In the genomic region with DNA sequence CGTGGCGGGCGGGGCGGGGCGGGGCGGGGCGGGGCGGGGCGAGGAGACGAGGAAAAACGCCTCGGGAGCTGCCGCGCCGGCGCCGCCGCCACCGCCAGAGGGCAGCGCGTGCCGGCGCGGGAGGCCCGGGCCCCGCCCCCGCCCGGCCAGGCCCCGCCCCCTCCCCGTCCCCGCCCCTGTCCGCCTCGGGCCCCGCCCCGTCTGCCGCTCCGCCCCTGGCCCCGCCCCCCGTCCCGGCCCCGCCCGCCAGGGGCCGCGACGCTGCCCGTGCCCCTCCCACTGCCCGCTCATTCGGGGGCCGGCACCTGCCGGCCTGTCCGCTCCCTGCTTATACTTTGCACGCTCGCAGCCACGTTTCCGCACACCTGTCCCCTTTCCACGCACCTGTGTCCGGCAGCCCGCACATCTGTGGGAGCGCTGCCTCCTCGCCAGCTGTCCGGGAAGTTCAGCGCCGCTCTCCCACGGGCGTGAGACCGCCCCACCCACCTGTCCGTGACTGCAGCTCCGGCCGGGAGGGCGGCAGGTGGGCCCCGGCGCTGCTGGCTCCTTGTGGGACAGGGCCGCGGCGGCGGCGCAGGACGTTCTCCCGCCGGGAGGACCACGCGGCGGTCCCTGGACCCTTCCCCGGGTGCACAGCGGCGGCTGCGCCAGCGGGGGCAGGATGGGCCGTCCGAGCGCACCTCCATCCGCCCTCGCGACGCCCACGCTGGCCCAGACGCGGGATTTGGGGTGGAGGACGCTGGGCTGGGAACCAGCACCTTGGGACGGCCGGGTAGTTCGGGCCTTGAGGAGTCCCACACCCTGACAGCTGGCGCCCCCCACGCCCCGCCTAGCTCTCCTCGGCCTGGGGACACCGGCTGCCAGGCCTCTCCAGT, we compare ENCODE assay signal across 1 cellular context.
TF ChIP-seq lines count a peak whose summit lies in the region.

No MANE protein-coding gene starts in this region.

TF ChIP-seq in HepG2, 621 proteins besides CTCF, POLR2A, EP300 and RAD21 (continued from another document and continues in another):
- TF ChIP-seq SRSF9 (IDR thresholded peaks at IDR 0.05; ENCODE audit: borderline replicate concordance, insufficient read depth, low read depth, low read length, poor library complexity, severe bottlenecking) (no peak), SIX4 (CRISPR knock-in tag; IDR thresholded peaks at IDR 0.05) (no peak), ZNF138 (CRISPR knock-in tag; IDR thresholded peaks at IDR 0.05; ENCODE audit: low read depth) (0 out of 2 replicates have a peak, but pooled peaks have one; percentile 12), SAP130 (CRISPR knock-in tag; IDR thresholded peaks at IDR 0.05; ENCODE audit: low read depth) (peak; percentile 45), NRL (CRISPR knock-in tag; IDR thresholded peaks at IDR 0.05; ENCODE audit: borderline replicate concordance) (no peak), TOPORS (CRISPR knock-in tag; IDR thresholded peaks at IDR 0.05) (0 out of 2 replicates have a peak, but pooled peaks have one; percentile 48), ZNF282 (IDR thresholded peaks at IDR 0.05; ENCODE audit: partially characterized antibody) (no peak), ZFX (CRISPR knock-in tag; IDR thresholded peaks at IDR 0.05; ENCODE audit: low read depth) (peak; percentile 67; the same call in 1 of the 2 replicates), ZNF382 (CRISPR knock-in tag; IDR thresholded peaks at IDR 0.05; ENCODE audit: borderline replicate concordance) (no peak), RARG (CRISPR knock-in tag; IDR thresholded peaks at IDR 0.05; ENCODE audit: low read depth) (no peak), RAD51 (IDR thresholded peaks at IDR 0.05; ENCODE audit: borderline replicate concordance) (no peak), DMAP1 (CRISPR knock-in tag; IDR thresholded peaks at IDR 0.05) (no peak), ZNF781 (CRISPR knock-in tag; IDR thresholded peaks at IDR 0.05; ENCODE audit: borderline replicate concordance, not compliant biosample characterization) (no peak), AGO1 (IDR thresholded peaks at IDR 0.05; ENCODE audit: low read depth, low read length, poor library complexity, severe bottlenecking) (no peak), ZNF234 (CRISPR knock-in tag; conservative IDR thresholded peaks at IDR 0.05) (no peak), ZNF747 (CRISPR knock-in tag; IDR thresholded peaks at IDR 0.05; ENCODE audit: borderline replicate concordance) (no peak), CENPT (CRISPR knock-in tag; IDR thresholded peaks at IDR 0.05; ENCODE audit: low read depth) (no peak), SALL1 (CRISPR knock-in tag; IDR thresholded peaks at IDR 0.05) (peak; percentile 51), AHR (CRISPR knock-in tag; IDR thresholded peaks at IDR 0.05) (no peak), ZNF598 (CRISPR knock-in tag; IDR thresholded peaks at IDR 0.05; ENCODE audit: borderline replicate concordance) (no peak), NFIC (IDR thresholded peaks at IDR 0.05; ENCODE audit: low read length) (no peak), BCL6 (CRISPR knock-in tag; IDR thresholded peaks at IDR 0.05) (no peak), STAT5B (CRISPR knock-in tag; IDR thresholded peaks at IDR 0.05) (no peak), IKZF4 (CRISPR knock-in tag; IDR thresholded peaks at IDR 0.05; ENCODE audit: borderline replicate concordance, low read depth, not compliant biosample characterization) (no peak), ZNF674 (CRISPR knock-in tag; IDR thresholded peaks at IDR 0.05; ENCODE audit: low read depth) (no peak), GPN1 (CRISPR knock-in tag; IDR thresholded peaks at IDR 0.05; ENCODE audit: borderline replicate concordance) (no peak), ATF7-NPFF (CRISPR knock-in tag; IDR thresholded peaks at IDR 0.05; ENCODE audit: low read depth) (no peak), PTBP1 (IDR thresholded peaks at IDR 0.05; ENCODE audit: low read depth, low read length, poor library complexity, severe bottlenecking) (no peak), ZNF891 (CRISPR knock-in tag; IDR thresholded peaks at IDR 0.05) (no peak; the same call in 1 of the 2 replicates), JUN (CRISPR knock-in tag; IDR thresholded peaks at IDR 0.05) (no peak), TMF1 (CRISPR knock-in tag; IDR thresholded peaks at IDR 0.05; ENCODE audit: low read depth) (0 out of 2 replicates have a peak, but pooled peaks have one; percentile 42), MIXL1 (CRISPR knock-in tag; IDR thresholded peaks at IDR 0.05) (no peak), NFKBIZ (CRISPR knock-in tag; IDR thresholded peaks at IDR 0.05) (no peak)
- TF ChIP-seq, protein P1, sequence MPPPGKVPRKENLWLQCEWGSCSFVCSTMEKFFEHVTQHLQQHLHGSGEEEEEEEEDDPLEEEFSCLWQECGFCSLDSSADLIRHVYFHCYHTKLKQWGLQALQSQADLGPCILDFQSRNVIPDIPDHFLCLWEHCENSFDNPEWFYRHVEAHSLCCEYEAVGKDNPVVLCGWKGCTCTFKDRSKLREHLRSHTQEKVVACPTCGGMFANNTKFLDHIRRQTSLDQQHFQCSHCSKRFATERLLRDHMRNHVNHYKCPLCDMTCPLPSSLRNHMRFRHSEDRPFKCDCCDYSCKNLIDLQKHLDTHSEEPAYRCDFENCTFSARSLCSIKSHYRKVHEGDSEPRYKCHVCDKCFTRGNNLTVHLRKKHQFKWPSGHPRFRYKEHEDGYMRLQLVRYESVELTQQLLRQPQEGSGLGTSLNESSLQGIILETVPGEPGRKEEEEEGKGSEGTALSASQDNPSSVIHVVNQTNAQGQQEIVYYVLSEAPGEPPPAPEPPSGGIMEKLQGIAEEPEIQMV (CRISPR knock-in tag; IDR thresholded peaks at IDR 0.05; ENCODE audit: low read depth): no peak
- TF ChIP-seq, protein P2, sequence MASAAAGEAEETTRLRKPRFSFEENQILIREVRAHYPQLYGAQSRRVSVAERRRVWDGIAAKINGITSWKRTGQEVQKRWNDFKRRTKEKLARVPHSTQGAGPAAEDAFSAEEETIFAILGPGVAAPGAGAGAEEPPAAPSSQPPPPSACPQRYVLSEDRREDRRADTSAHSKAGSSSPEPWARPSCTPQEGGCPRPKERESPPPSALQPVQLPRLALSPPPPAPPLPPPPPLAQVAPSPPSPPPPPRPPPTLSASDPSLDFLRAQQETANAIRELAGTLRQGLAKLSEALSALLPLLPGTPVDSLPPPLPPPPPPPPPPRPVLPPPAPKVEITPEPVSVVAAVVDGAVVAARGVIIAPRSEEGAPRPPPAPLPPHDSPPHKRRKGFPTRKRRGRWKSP (CRISPR knock-in tag; IDR thresholded peaks at IDR 0.05): peak; percentile 59; the same call in 1 of the 2 replicates
- TF ChIP-seq, protein P3, sequence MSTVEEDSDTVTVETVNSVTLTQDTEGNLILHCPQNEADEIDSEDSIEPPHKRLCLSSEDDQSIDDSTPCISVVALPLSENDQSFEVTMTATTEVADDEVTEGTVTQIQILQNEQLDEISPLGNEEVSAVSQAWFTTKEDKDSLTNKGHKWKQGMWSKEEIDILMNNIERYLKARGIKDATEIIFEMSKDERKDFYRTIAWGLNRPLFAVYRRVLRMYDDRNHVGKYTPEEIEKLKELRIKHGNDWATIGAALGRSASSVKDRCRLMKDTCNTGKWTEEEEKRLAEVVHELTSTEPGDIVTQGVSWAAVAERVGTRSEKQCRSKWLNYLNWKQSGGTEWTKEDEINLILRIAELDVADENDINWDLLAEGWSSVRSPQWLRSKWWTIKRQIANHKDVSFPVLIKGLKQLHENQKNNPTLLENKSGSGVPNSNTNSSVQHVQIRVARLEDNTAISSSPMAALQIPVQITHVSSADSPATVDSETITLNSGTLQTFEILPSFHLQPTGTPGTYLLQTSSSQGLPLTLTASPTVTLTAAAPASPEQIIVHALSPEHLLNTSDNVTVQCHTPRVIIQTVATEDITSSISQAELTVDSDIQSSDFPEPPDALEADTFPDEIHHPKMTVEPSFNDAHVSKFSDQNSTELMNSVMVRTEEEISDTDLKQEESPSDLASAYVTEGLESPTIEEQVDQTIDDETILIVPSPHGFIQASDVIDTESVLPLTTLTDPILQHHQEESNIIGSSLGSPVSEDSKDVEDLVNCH (CRISPR knock-in tag; IDR thresholded peaks at IDR 0.05): no peak
- TF ChIP-seq, protein P4, sequence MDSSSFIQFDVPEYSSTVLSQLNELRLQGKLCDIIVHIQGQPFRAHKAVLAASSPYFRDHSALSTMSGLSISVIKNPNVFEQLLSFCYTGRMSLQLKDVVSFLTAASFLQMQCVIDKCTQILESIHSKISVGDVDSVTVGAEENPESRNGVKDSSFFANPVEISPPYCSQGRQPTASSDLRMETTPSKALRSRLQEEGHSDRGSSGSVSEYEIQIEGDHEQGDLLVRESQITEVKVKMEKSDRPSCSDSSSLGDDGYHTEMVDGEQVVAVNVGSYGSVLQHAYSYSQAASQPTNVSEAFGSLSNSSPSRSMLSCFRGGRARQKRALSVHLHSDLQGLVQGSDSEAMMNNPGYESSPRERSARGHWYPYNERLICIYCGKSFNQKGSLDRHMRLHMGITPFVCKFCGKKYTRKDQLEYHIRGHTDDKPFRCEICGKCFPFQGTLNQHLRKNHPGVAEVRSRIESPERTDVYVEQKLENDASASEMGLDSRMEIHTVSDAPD (CRISPR knock-in tag; IDR thresholded peaks at IDR 0.05): no peak
- TF ChIP-seq, protein P5, sequence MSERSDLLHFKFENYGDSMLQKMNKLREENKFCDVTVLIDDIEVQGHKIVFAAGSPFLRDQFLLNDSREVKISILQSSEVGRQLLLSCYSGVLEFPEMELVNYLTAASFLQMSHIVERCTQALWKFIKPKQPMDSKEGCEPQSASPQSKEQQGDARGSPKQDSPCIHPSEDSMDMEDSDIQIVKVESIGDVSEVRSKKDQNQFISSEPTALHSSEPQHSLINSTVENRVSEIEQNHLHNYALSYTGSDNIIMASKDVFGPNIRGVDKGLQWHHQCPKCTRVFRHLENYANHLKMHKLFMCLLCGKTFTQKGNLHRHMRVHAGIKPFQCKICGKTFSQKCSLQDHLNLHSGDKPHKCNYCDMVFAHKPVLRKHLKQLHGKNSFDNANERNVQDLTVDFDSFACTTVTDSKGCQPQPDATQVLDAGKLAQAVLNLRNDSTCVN (CRISPR knock-in tag; IDR thresholded peaks at IDR 0.05; ENCODE audit: borderline replicate concordance): no peak
- TF ChIP-seq, protein P6, sequence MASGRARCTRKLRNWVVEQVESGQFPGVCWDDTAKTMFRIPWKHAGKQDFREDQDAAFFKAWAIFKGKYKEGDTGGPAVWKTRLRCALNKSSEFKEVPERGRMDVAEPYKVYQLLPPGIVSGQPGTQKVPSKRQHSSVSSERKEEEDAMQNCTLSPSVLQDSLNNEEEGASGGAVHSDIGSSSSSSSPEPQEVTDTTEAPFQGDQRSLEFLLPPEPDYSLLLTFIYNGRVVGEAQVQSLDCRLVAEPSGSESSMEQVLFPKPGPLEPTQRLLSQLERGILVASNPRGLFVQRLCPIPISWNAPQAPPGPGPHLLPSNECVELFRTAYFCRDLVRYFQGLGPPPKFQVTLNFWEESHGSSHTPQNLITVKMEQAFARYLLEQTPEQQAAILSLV (CRISPR knock-in tag; IDR thresholded peaks at IDR 0.05; ENCODE audit: borderline replicate concordance): peak; percentile 39; the same call in 1 of the 2 replicates
- TF ChIP-seq, protein P7, sequence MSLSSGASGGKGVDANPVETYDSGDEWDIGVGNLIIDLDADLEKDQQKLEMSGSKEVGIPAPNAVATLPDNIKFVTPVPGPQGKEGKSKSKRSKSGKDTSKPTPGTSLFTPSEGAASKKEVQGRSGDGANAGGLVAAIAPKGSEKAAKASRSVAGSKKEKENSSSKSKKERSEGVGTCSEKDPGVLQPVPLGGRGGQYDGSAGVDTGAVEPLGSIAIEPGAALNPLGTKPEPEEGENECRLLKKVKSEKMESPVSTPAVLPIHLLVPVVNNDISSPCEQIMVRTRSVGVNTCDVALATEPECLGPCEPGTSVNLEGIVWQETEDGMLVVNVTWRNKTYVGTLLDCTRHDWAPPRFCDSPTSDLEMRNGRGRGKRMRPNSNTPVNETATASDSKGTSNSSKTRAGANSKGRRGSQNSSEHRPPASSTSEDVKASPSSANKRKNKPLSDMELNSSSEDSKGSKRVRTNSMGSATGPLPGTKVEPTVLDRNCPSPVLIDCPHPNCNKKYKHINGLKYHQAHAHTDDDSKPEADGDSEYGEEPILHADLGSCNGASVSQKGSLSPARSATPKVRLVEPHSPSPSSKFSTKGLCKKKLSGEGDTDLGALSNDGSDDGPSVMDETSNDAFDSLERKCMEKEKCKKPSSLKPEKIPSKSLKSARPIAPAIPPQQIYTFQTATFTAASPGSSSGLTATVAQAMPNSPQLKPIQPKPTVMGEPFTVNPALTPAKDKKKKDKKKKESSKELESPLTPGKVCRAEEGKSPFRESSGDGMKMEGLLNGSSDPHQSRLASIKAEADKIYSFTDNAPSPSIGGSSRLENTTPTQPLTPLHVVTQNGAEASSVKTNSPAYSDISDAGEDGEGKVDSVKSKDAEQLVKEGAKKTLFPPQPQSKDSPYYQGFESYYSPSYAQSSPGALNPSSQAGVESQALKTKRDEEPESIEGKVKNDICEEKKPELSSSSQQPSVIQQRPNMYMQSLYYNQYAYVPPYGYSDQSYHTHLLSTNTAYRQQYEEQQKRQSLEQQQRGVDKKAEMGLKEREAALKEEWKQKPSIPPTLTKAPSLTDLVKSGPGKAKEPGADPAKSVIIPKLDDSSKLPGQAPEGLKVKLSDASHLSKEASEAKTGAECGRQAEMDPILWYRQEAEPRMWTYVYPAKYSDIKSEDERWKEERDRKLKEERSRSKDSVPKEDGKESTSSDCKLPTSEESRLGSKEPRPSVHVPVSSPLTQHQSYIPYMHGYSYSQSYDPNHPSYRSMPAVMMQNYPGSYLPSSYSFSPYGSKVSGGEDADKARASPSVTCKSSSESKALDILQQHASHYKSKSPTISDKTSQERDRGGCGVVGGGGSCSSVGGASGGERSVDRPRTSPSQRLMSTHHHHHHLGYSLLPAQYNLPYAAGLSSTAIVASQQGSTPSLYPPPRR (CRISPR knock-in tag; IDR thresholded peaks at IDR 0.05; ENCODE audit: borderline replicate concordance): no peak
- TF ChIP-seq, protein P8, sequence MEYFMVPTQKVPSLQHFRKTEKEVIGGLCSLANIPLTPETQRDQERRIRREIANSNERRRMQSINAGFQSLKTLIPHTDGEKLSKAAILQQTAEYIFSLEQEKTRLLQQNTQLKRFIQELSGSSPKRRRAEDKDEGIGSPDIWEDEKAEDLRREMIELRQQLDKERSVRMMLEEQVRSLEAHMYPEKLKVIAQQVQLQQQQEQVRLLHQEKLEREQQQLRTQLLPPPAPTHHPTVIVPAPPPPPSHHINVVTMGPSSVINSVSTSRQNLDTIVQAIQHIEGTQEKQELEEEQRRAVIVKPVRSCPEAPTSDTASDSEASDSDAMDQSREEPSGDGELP (IDR thresholded peaks at IDR 0.05; ENCODE audit: borderline replicate concordance, low read depth): no peak
- TF ChIP-seq, protein P9, sequence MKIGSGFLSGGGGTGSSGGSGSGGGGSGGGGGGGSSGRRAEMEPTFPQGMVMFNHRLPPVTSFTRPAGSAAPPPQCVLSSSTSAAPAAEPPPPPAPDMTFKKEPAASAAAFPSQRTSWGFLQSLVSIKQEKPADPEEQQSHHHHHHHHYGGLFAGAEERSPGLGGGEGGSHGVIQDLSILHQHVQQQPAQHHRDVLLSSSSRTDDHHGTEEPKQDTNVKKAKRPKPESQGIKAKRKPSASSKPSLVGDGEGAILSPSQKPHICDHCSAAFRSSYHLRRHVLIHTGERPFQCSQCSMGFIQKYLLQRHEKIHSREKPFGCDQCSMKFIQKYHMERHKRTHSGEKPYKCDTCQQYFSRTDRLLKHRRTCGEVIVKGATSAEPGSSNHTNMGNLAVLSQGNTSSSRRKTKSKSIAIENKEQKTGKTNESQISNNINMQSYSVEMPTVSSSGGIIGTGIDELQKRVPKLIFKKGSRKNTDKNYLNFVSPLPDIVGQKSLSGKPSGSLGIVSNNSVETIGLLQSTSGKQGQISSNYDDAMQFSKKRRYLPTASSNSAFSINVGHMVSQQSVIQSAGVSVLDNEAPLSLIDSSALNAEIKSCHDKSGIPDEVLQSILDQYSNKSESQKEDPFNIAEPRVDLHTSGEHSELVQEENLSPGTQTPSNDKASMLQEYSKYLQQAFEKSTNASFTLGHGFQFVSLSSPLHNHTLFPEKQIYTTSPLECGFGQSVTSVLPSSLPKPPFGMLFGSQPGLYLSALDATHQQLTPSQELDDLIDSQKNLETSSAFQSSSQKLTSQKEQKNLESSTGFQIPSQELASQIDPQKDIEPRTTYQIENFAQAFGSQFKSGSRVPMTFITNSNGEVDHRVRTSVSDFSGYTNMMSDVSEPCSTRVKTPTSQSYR (CRISPR knock-in tag; IDR thresholded peaks at IDR 0.05; ENCODE audit: borderline replicate concordance): no peak
